In genomic region chr16:25035494-25036405, GRCh38 we compare ENCODE assay signal across 23 cellular contexts. TPM values are rescaled to one million over a fixed set of nuclear protein-coding genes. Genes with fewer than 3 reads are reported as not detected.
DNase-seq lines count a peak whose midpoint lies in the region; ATAC-seq, FAIRE-seq and TF ChIP-seq lines count a peak whose summit lies in the region.
"Had no signal": no experiment of that assay in that cellular context is flagged by ENCODE, and none has a peak within 500 bp of the region (broad histone marks: within the 10 kb centered on the region; RNA-seq: fewer than 3 reads in every experiment).

No MANE protein-coding gene starts in this region.

- no peaks in the 10 kb centered on the region for H3K27me3 ChIP-seq in Panc1 (ENCODE audit: control insufficient read depth, insufficient read depth, low read length)
- H3K27me3 ChIP-seq: right atrium auricular region, suprapubic skin, upper lobe of right lung had no signal

- 67% methylated on average over 10 of the region's 10 CpGs for WGBS in A549 (ENCODE audit: missing lambda C conversion rate)

- no peak overlapping the region for H3K27ac ChIP-seq in A549
- peak overlapping the region; percentile 81 for H3K27ac ChIP-seq in Panc1 (ENCODE audit: low read length)
- H3K27ac ChIP-seq: GM23248, right atrium auricular region, suprapubic skin, upper lobe of right lung had no signal

- no peaks in the 10 kb centered on the region for H3K36me3 ChIP-seq in Panc1 (ENCODE audit: control insufficient read depth, insufficient read depth, low read length)
- H3K36me3 ChIP-seq: right atrium auricular region, suprapubic skin, upper lobe of right lung had no signal

- intact Hi-C loops in Panc1 (cut with micrococcal nuclease; ENCODE audit: unreplicated experiment): no loop called here

- in situ Hi-C loops in Panc1 (cut with HindIII; ENCODE audit: low pct_unique_long_range_greater_than_20kb, low sequenced_read_pairs): no loop called here

- no peak overlapping the region for H3K4me3 ChIP-seq in A549
- H3K4me3 ChIP-seq in Panc1 (ENCODE audit: low read depth in 2 of 2, low read length in 2 of 2): no peak overlapping the region
- no peak overlapping the region for H3K4me3 ChIP-seq in fibroblast of villous mesenchyme (ENCODE audit: low read depth, low read length)
- H3K4me3 ChIP-seq: GM23248, lung, right atrium auricular region, suprapubic skin, upper lobe of right lung had no signal

- TF ChIP-seq POLR2A in A549 (IDR thresholded peaks at IDR 0.05; ENCODE audit: low read length): no peak

- ATAC-seq in A549 (no peak), Panc1 (peak; percentile 35; the same call in 1 of the 2 replicates), HG03432 (IDR thresholded peaks at IDR 0.05; ENCODE audit: unreplicated experiment) (no peak)
- ATAC-seq: activated CD8-positive, alpha-beta T cell treated with anti-CD3 and anti-CD28 coated beads, Interleukin-2, amount 10 ng/mL, durations not matched to agents 7 days and 5 days; stimulated activated effector memory CD8-positive, alpha-beta T cell treated with anti-CD3 and anti-CD28 coated beads, Interleukin-12 subunit alpha, Interleukin-12 subunit beta, amount 100 ng/mL, for 72 hours; upper lobe of right lung had no signal

- POLR2A ChIA-PET in A549 (lab: Yijun Ruan, JAX) (no interaction called here), Panc1 (lab: Charles Lee) (interaction anchor here (0.6 kb wide), 1 partner anchor 774 kb away, joined by 14 read pairs; no protein-coding TSS in a partner anchor)

- no peak for TF ChIP-seq EP300 in A549 (IDR thresholded peaks at IDR 0.05)

- H3K4me2 ChIP-seq in A549: no peak overlapping the region

- FAIRE-seq in A549 (lab: Jason Lieb, UNC): no peak
- FAIRE-seq: GM12891 had no signal

- CTCF ChIA-PET in A549 (lab: Yijun Ruan, JAX) (no interaction called here), Panc1 (lab: Charles Lee) (interaction anchor here (0.6 kb wide), 1 partner anchor 229 kb away, joined by 3 read pairs; no protein-coding TSS in a partner anchor)

- no peaks in the 10 kb centered on the region for H3K9me3 ChIP-seq in A549
- H3K9me3 ChIP-seq in Panc1 (ENCODE audit: control insufficient read depth, insufficient read depth, low read depth, low read length): no peaks in the 10 kb centered on the region
- H3K9me3 ChIP-seq: right atrium auricular region, suprapubic skin, upper lobe of right lung had no signal

- DNase-seq in A549 (ENCODE audit: low read depth in 1 of 2, low spot score in 1 of 2): no peak
- DNase-seq in EL: peak; percentile 45
- DNase-seq in Panc1 (ENCODE audit: low read depth, low spot score): no peak
- DNase-seq in fibroblast of villous mesenchyme (ENCODE audit: low read depth): peak; percentile 74
- DNase-seq in NCI-H1105 treated with DMSO at 0.1 percent for 48 hours (lab: John Stamatoyannopoulos, UW): no peak
- no peak for DNase-seq in activated naive CD4-positive, alpha-beta T cell treated with Interleukin-2 at 50 U/mL for 16 hours
- no peak for DNase-seq in NCI-H2196 (lab: John Stamatoyannopoulos, UW; ENCODE audit: unreplicated experiment)
- DNase-seq: activated CD8-positive, alpha-beta T cell treated with anti-CD3 and anti-CD28 coated beads, Interleukin-2, amount 10 ng/mL, durations not matched to agents 7 days and 5 days; activated T-cell treated with anti-CD3 and anti-CD28 coated beads for 4 hours; C1 segment of cervical spinal cord; Calu3; GM23248; NCI-H2029 treated with DMSO at 0.1 percent for 48 hours; NCI-H345; stimulated activated CD4-positive, alpha-beta T cell treated with anti-CD3 and anti-CD28 coated beads, Interleukin-12 subunit alpha, Interleukin-12 subunit beta, amount 100 ng/mL, for 4 hours; stimulated activated CD4-positive, alpha-beta T cell treated with anti-CD3 and anti-CD28 coated beads, Interleukin-4, amount 100 ng/mL, for 1 hour; upper lobe of right lung had no signal

- BruUV-seq in Panc1 (replicated peaks; lab: Mats Ljungman, UMichigan): no TSS peak

- H3K4me1 ChIP-seq in A549 (peaks cover 10% of the 10 kb centered on the region; the same call in 1 of the 3 replicates), Panc1 (ENCODE audit: control insufficient read depth, insufficient read depth, low read length) (peaks cover 35% of the 10 kb centered on the region)

- no peak for TF ChIP-seq RAD21 in A549 (conservative IDR thresholded peaks at IDR 0.05 in 1 of 2, IDR thresholded peaks at IDR 0.05 in 1 of 2)

- TF ChIP-seq CTCF in A549 (IDR thresholded peaks at IDR 0.05) (no peak), Panc1 (IDR thresholded peaks at IDR 0.05) (no peak), fibroblast of villous mesenchyme (IDR thresholded peaks at IDR 0.05; ENCODE audit: insufficient read depth, low read depth, low read length) (no peak)

TF ChIP-seq in A549, 52 proteins besides CTCF, POLR2A, EP300 and RAD21:
- TF ChIP-seq MAZ (IDR thresholded peaks at IDR 0.05; ENCODE audit: borderline replicate concordance, low read depth, low read length): no peak
- TF ChIP-seq MAFK (IDR thresholded peaks at IDR 0.05; ENCODE audit: partially characterized antibody): peak; percentile 11

RNA-seq across cellular contexts. Expression of gene ARHGAP17, which starts 20.6 kb away (rescaled TPM):
- polyA plus RNA-seq in A549 (2011; rRNA removed) (28.2 and 46.4 TPM in 2 replicates), A549 (2017; fragmentation: RNase III; extraction: RNeasy Plus Mini Kit Qiagen cat#74134 plus additional on column Dnase treatment) (35.7 to 37.8 TPM (median 37.6 TPM) in 3 replicates)
- 28.5 and 35.8 TPM in 2 replicates for polyA plus RNA-seq in A549 (2012; cell fraction: cytosol; rRNA removed)
- polyA plus RNA-seq in A549 (2012; cell fraction: nucleus; rRNA removed): 40.6 and 59.5 TPM in 2 replicates
- 43.7 and 44.1 TPM in 2 replicates for polyA minus RNA-seq in A549 (2011; rRNA and poly(A)+ RNA removed)
- total RNA-seq in Panc1 (2021; ENCODE audit: unreplicated experiment) (113 TPM), fibroblast of villous mesenchyme (32.5 and 36.7 TPM in 2 replicates)
- 75.4 TPM for polyA plus RNA-seq in Panc1 (2012; ENCODE audit: insufficient read length)

Comparison
In these comparisons a context has a peak if more than half of its experiments do, and no peak if none do; other contexts are left out.
1. DNase-seq: peak in EL (single experiment) and fibroblast of villous mesenchyme (single experiment); none in A549 (0 of 2), Panc1 (single experiment), NCI-H1105 treated with DMSO at 0.1 percent for 48 hours (single experiment), activated naive CD4-positive, alpha-beta T cell treated with Interleukin-2 at 50 U/mL for 16 hours (single experiment) and NCI-H2196 (single experiment).